In the genomic region with DNA sequence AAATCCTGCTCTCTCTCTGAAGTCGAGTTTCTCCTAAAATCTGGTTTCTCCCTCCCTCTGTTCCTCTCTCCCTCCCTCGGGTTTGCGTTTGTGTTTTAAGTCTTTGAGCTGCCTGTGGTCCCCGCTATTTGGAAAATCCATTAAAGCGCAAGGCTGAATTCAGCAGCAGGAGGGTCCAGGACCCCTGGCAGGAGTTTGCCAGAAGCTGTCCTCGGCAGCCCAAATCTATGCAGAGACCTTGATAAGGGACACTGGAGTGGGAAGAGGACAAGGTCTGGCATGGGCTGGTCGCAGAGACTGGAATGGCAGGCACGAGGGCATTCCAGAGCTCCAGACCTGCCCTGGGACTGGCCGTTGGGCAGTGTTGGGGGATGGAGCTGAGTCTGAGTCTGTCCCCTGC, we compare ENCODE assay signal across 10 cellular contexts. TPM values are rescaled to one million over a fixed set of nuclear protein-coding genes. Genes with fewer than 3 reads are reported as not detected.
DNase-seq lines count a peak whose midpoint lies in the region; ATAC-seq and TF ChIP-seq lines count a peak whose summit lies in the region.
"Had no signal": no experiment of that assay in that cellular context is flagged by ENCODE, and none has a peak within 500 bp of the region (broad histone marks: within the 10 kb centered on the region; RNA-seq: fewer than 3 reads in every experiment).

No MANE protein-coding gene starts in this region.

- intact Hi-C loops in posterior vena cava (cut with DNase I), result no loop called here

- peak; percentile 15 for ATAC-seq in WTC11

- no peak overlapping the region for H3K27ac ChIP-seq in cardiac muscle cell

- no peaks in the 10 kb centered on the region for H3K36me3 Mint-ChIP-seq in WTC11
- no peaks in the 10 kb centered on the region for H3K36me3 Mint-ChIP-seq in osteocyte (ENCODE audit: unreplicated experiment)
- peaks cover 3% of the 10 kb centered on the region for H3K36me3 Mint-ChIP-seq in endothelial cell (ENCODE audit: low read depth, unreplicated experiment)

- H3K27ac Mint-ChIP-seq in WTC11 (no peak overlapping the region), osteocyte (ENCODE audit: unreplicated experiment) (no peak overlapping the region), endothelial cell (ENCODE audit: unreplicated experiment) (no peak overlapping the region)

- DNase-seq in ELF-1 (ENCODE audit: low read depth, low spot score) (peak; percentile 74), WTC11 (ENCODE audit: low spot score) (peak; percentile 35), cardiac muscle cell (ENCODE audit: low read depth in 1 of 2, low spot score in 1 of 2) (peak in 1 of 2 donors; percentile 34), osteocyte (ENCODE audit: extremely low spot score, unreplicated experiment) (no peak), endothelial cell (ENCODE audit: low spot score) (no peak), posterior vena cava (ENCODE audit: low spot score) (no peak), retina (no peak)
- DNase-seq in activated CD4-positive, CD25-positive, alpha-beta regulatory T cell treated with anti-CD3 and anti-CD28 coated beads, Interleukin-2, amount 50 U/mL, for 72 hours, result no peak
- DNase-seq: activated effector memory CD4-positive, alpha-beta T cell treated with Interleukin-2 at 50 U/mL for 16 hours; NCI-H526 had no signal

- CTCF ChIA-PET in WTC11 (lab: Charles Lee), result interaction anchor here (0.8 to 5.1 kb wide), 6 partner anchors 8 to 437 kb away, joined by 3 to 36 read pairs (median 6); no protein-coding TSS in a partner anchor

- H3K36me3 ChIP-seq in cardiac muscle cell, result no peaks in the 10 kb centered on the region

- TF ChIP-seq CTCF in WTC11 (IDR thresholded peaks at IDR 0.05) (no peak), cardiac muscle cell (IDR thresholded peaks at IDR 0.05; ENCODE audit: low read depth, low read length) (no peak), osteocyte (IDR thresholded peaks at IDR 0.05) (no peak), endothelial cell (IDR thresholded peaks at IDR 0.05; ENCODE audit: unreplicated experiment) (no peak)

- POLR2A ChIA-PET in WTC11 (lab: Charles Lee), result no interaction called here

- H3K4me3 ChIP-seq in cardiac muscle cell, result peak overlapping the region; percentile 45

- no peaks in the 10 kb centered on the region for H3K9me3 Mint-ChIP-seq in WTC11
- H3K9me3 Mint-ChIP-seq in osteocyte (ENCODE audit: unreplicated experiment), result no peaks in the 10 kb centered on the region
- no peaks in the 10 kb centered on the region for H3K9me3 Mint-ChIP-seq in endothelial cell (ENCODE audit: unreplicated experiment)

- peaks cover 17% of the 10 kb centered on the region for H3K27me3 ChIP-seq in cardiac muscle cell

- H3K4me3 Mint-ChIP-seq in WTC11 (peak overlapping the region; percentile 78), osteocyte (ENCODE audit: unreplicated experiment) (peak overlapping the region; percentile 60), endothelial cell (ENCODE audit: unreplicated experiment) (no peak overlapping the region)

- H3K9me3 ChIP-seq in cardiac muscle cell (ENCODE audit: low read depth), result no peaks in the 10 kb centered on the region

- peaks cover 32% of the 10 kb centered on the region for H3K4me1 ChIP-seq in cardiac muscle cell (ENCODE audit: low read depth)

- H3K27me3 Mint-ChIP-seq in WTC11 (ENCODE audit: low read depth) (no peaks in the 10 kb centered on the region), osteocyte (ENCODE audit: unreplicated experiment) (peaks cover 39% of the 10 kb centered on the region), endothelial cell (ENCODE audit: unreplicated experiment) (peaks cover 2% of the 10 kb centered on the region)

- H3K4me1 Mint-ChIP-seq in WTC11, result peaks cover 33% of the 10 kb centered on the region
- H3K4me1 Mint-ChIP-seq in osteocyte (ENCODE audit: unreplicated experiment), result peaks cover 14% of the 10 kb centered on the region
- peaks cover 23% of the 10 kb centered on the region for H3K4me1 Mint-ChIP-seq in endothelial cell (ENCODE audit: unreplicated experiment)

TF ChIP-seq in WTC11, 78 proteins besides CTCF, POLR2A, EP300 and RAD21:
- TF ChIP-seq, protein P1, sequence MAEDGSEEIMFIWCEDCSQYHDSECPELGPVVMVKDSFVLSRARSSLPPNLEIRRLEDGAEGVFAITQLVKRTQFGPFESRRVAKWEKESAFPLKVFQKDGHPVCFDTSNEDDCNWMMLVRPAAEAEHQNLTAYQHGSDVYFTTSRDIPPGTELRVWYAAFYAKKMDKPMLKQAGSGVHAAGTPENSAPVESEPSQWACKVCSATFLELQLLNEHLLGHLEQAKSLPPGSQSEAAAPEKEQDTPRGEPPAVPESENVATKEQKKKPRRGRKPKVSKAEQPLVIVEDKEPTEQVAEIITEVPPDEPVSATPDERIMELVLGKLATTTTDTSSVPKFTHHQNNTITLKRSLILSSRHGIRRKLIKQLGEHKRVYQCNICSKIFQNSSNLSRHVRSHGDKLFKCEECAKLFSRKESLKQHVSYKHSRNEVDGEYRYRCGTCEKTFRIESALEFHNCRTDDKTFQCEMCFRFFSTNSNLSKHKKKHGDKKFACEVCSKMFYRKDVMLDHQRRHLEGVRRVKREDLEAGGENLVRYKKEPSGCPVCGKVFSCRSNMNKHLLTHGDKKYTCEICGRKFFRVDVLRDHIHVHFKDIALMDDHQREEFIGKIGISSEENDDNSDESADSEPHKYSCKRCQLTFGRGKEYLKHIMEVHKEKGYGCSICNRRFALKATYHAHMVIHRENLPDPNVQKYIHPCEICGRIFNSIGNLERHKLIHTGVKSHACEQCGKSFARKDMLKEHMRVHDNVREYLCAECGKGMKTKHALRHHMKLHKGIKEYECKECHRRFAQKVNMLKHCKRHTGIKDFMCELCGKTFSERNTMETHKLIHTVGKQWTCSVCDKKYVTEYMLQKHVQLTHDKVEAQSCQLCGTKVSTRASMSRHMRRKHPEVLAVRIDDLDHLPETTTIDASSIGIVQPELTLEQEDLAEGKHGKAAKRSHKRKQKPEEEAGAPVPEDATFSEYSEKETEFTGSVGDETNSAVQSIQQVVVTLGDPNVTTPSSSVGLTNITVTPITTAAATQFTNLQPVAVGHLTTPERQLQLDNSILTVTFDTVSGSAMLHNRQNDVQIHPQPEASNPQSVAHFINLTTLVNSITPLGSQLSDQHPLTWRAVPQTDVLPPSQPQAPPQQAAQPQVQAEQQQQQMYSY (CRISPR knock-in tag; IDR thresholded peaks at IDR 0.05), result peak; percentile 84
- no peak for TF ChIP-seq ZNF219 (CRISPR knock-in tag; IDR thresholded peaks at IDR 0.05; ENCODE audit: borderline replicate concordance)

RNA-seq across cellular contexts. Expression of a gene that starts 1.1 kb away (rescaled TPM):
- total RNA-seq in WTC11 (2021) (7.1 to 11.4 TPM (median 7.5 TPM) in 3 replicates), cardiac muscle cell (1.9 and 3.5 TPM in 2 replicates), osteocyte (2.3 and 2.8 TPM in 2 replicates), endothelial cell (ENCODE audit: unreplicated experiment) (71.1 TPM), posterior vena cava (1 to 10 TPM; 4.1 to 4.9 TPM)
- 3.0 and 5.8 TPM in 2 replicates for polyA plus RNA-seq in cardiac muscle cell

Comparison
In these comparisons a context has a peak if more than half of its experiments do, and no peak if none do; other contexts are left out.
1. DNase-seq: peak in ELF-1 (single experiment) and WTC11 (single experiment); none in osteocyte (single experiment), activated CD4-positive, CD25-positive, alpha-beta regulatory T cell treated with anti-CD3 and anti-CD28 coated beads, Interleukin-2, amount 50 U/mL, for 72 hours (single experiment), endothelial cell (single experiment), posterior vena cava (single experiment) and retina (single experiment).